8 cellular contexts compared by ENCODE assay signal in genomic region chr1:52142220-52143153, GRCh38. TPM values are rescaled to one million over a fixed set of nuclear protein-coding genes. Genes with fewer than 3 reads are reported as not detected.
DNase-seq lines count a peak whose midpoint lies in the region; ATAC-seq and TF ChIP-seq lines count a peak whose summit lies in the region.

No MANE protein-coding gene starts in this region.

- peak overlapping the region; percentile 77 for H3K4me3 ChIP-seq in RWPE2 (ENCODE audit: severe bottlenecking)

- H3K27ac ChIP-seq in RWPE2 (ENCODE audit: poor library complexity, severe bottlenecking) (peak overlapping the region; percentile 84), adipose tissue (ENCODE audit: low read depth, low read length) (peak overlapping the region; percentile 83)

- no peaks in the 10 kb centered on the region for H3K36me3 ChIP-seq in RWPE2 (ENCODE audit: low read depth)

- peaks cover 14% of the 10 kb centered on the region for H3K4me1 Mint-ChIP-seq in progenitor cell of endocrine pancreas (ENCODE audit: low read depth)

- H3K4me3 Mint-ChIP-seq in progenitor cell of endocrine pancreas (ENCODE audit: low read depth): peak overlapping the region; percentile 88

- no peaks in the 10 kb centered on the region for H3K36me3 Mint-ChIP-seq in progenitor cell of endocrine pancreas (ENCODE audit: insufficient read depth)

- 0 to 1% (median 1%) methylated on average over 67 to 79 of the region's 79 CpGs for WGBS in adipose tissue, 3 donors

- ATAC-seq in GM19467 (IDR thresholded peaks at IDR 0.05; ENCODE audit: unreplicated experiment) (peak; percentile 46), RWPE2 (ENCODE audit: low read depth) (peak; percentile 57), left ventricle myocardium superior (peak; percentile 76)

- H3K9me3 ChIP-seq in RWPE2 (ENCODE audit: severe bottlenecking): no peaks in the 10 kb centered on the region

- in situ Hi-C loops in Caki2 (cut with HindIII; ENCODE audit: low pct_unique_long_range_greater_than_20kb, low sequenced_read_pairs): no loop called here

- H3K27ac Mint-ChIP-seq in progenitor cell of endocrine pancreas: peak overlapping the region; percentile 91

- H3K27me3 Mint-ChIP-seq in progenitor cell of endocrine pancreas: peaks cover 5% of the 10 kb centered on the region

- intact Hi-C loops in left ventricle myocardium superior (cut with micrococcal nuclease): no loop called here

- H3K27me3 ChIP-seq in RWPE2 (ENCODE audit: insufficient read depth, poor library complexity, severe bottlenecking): no peaks in the 10 kb centered on the region

- peak; percentile 72 for DNase-seq in Caki2 (ENCODE audit: low read depth)
- peak; percentile 43 for DNase-seq in HS-5 (ENCODE audit: low read depth)
- DNase-seq in RWPE2 (ENCODE audit: low spot score): no peak
- peak; percentile 66 for DNase-seq in left ventricle myocardium superior
- DNase-seq in progenitor cell of endocrine pancreas (ENCODE audit: low spot score, unreplicated experiment): peak; percentile 35
- DNase-seq in SIG-M5 treated with dmso at 0.1 percent for 504 hours (lab: John Stamatoyannopoulos, UW; ENCODE audit: unreplicated experiment): no peak

- TF ChIP-seq CTCF in RWPE2 (IDR thresholded peaks at IDR 0.05; ENCODE audit: poor library complexity, severe bottlenecking) (peak; percentile 81), progenitor cell of endocrine pancreas (IDR thresholded peaks at IDR 0.05; ENCODE audit: unreplicated experiment) (peak; percentile 22)

- no peaks in the 10 kb centered on the region for H3K9me3 Mint-ChIP-seq in progenitor cell of endocrine pancreas (ENCODE audit: low read depth)

- peaks cover 34% of the 10 kb centered on the region for H3K4me1 ChIP-seq in RWPE2 (ENCODE audit: insufficient read depth, poor library complexity, severe bottlenecking)

RNA-seq across cellular contexts. Expression of gene ZFYVE9, which starts 0.6 kb away (rescaled TPM):
- total RNA-seq in Caki2 (2014; rRNA removed; shearing (Covaris generic); ENCODE audit: low replicate concordance): 13.7 and 16.6 TPM in 2 replicates
- 10 to 100 TPM in 2 of 3 donors, 1 to 10 TPM in 1; 7.4 to 13.4 (median 10.1) TPM for polyA plus RNA-seq in adipose tissue
- 19.3 TPM for total RNA-seq in left ventricle myocardium superior
- 40.0 and 40.3 TPM in 2 replicates for total RNA-seq in progenitor cell of endocrine pancreas

Comparison
In these comparisons a context has a peak if more than half of its experiments do, and no peak if none do; other contexts are left out.
1. DNase-seq: peak in Caki2 (single experiment), HS-5 (single experiment), left ventricle myocardium superior (single experiment) and progenitor cell of endocrine pancreas (single experiment); none in RWPE2 (single experiment) and SIG-M5 treated with dmso at 0.1 percent for 504 hours (single experiment).
2. Peak in every context shown above with its lines, with median percentiles within 50 percentile points of each other: ATAC-seq.